Comparison of ENCODE assay signal across 18 cellular contexts in genomic region chr6:157531169-157531985, GRCh38.
A peak's percentile ranks its signal among the peaks of the same experiment; 100 is the strongest.
DNase-seq lines count a peak whose midpoint lies in the region; ATAC-seq and TF ChIP-seq lines count a peak whose summit lies in the region.
"Had no signal": no experiment of that assay in that cellular context is flagged by ENCODE, and none has a peak within 500 bp of the region (broad histone marks: within the 10 kb centered on the region; RNA-seq: fewer than 3 reads in every experiment).

No MANE protein-coding gene starts in this region.

- peak overlapping the region; percentile 20 for H2AK5ac ChIP-seq in neuronal stem cell (ENCODE audit: low read depth, low read length)

- peak overlapping the region; percentile 76 for H2BK120ac ChIP-seq in neuronal stem cell (ENCODE audit: low read depth, low read length)

- H3K9me3 ChIP-seq in Peyer's patch (no peaks in the 10 kb centered on the region), neuronal stem cell (replicated peaks in 1 of 2; ENCODE audit: control insufficient read depth in 2 of 2, insufficient read depth in 1 of 2, low read depth in 1 of 2, low read length in 2 of 2) (no peaks in the 10 kb centered on the region)

- WGBS in neuronal stem cell (ENCODE audit: extremely low coverage in 2 of 2, insufficient read length in 2 of 2, insufficient replicate concordance in 1 of 2), 2 donors, result no CpG with 5 or more reads among the region's 25 CpGs

- peak overlapping the region in 3 of 4 donors; percentile 65 to 92 (median 85) for H3K27ac ChIP-seq in Peyer's patch
- no peak overlapping the region for H3K27ac ChIP-seq in neuronal stem cell (replicated peaks; ENCODE audit: low read length)
- H3K27ac ChIP-seq: cardiac muscle cell had no signal

- no peak overlapping the region for H3K9ac ChIP-seq in neuronal stem cell (ENCODE audit: low read depth, low read length, poor library complexity)

- H3K36me3 ChIP-seq in Peyer's patch, result no peaks in the 10 kb centered on the region
- no peaks in the 10 kb centered on the region for H3K36me3 ChIP-seq in neuronal stem cell (replicated peaks in 1 of 2; ENCODE audit: control insufficient read depth in 2 of 2, insufficient read depth in 2 of 2, low read length in 2 of 2)
- H3K36me3 ChIP-seq: cardiac muscle cell had no signal

- H3K4me3 ChIP-seq in Peyer's patch, result peak overlapping the region in 2 of 4 donors; percentile 8 to 10
- no peak overlapping the region for H3K4me3 ChIP-seq in neuronal stem cell (ENCODE audit: low read length in 2 of 2)
- H3K4me3 ChIP-seq: cardiac muscle cell, skin epidermis had no signal

- TF ChIP-seq CTCF in Peyer's patch (IDR thresholded peaks at IDR 0.05) (no peak), GM20000 (IDR thresholded peaks at IDR 0.05; ENCODE audit: extremely low read depth, missing control alignments) (no peak)

- H2BK15ac ChIP-seq in neuronal stem cell (ENCODE audit: low read length), result peak overlapping the region; percentile 55

- no peak overlapping the region for H2AFZ ChIP-seq in neuronal stem cell (ENCODE audit: low read length)

- H3K79me1 ChIP-seq in neuronal stem cell (ENCODE audit: low read depth, low read length), result no peaks in the 10 kb centered on the region

- peak overlapping the region; percentile 91 for H3K18ac ChIP-seq in neuronal stem cell (ENCODE audit: low read length)

- no peak overlapping the region for H2BK5ac ChIP-seq in neuronal stem cell (ENCODE audit: low read length)

- H2BK12ac ChIP-seq in neuronal stem cell (ENCODE audit: low read length), result peak overlapping the region; percentile 31

- no peak overlapping the region for H3K14ac ChIP-seq in neuronal stem cell (ENCODE audit: low read length)

- peak; percentile 89 for DNase-seq in DMS53 (lab: John Stamatoyannopoulos, UW)
- peak in 2 of 3 donors; percentile 92 to 93 for DNase-seq in Peyer's patch
- DNase-seq in iPS-NIHi11 (ENCODE audit: low spot score), result peak; percentile 62
- DNase-seq in neuronal stem cell (ENCODE audit: low spot score), result no peak
- no peak for DNase-seq in GM20000 (ENCODE audit: low spot score)
- DNase-seq: activated CD4-positive, alpha-beta memory T cell treated with anti-CD3 and anti-CD28 coated beads, Interleukin-2, amount 10 ng/mL, durations not matched to agents 7 days and 5 days; activated naive CD8-positive, alpha-beta T cell treated with anti-CD3 and anti-CD28 coated beads, Interleukin-2, amount 50 U/mL, for 24 hours; activated T-cell treated with anti-CD3 and anti-CD28 coated beads, Interleukin-2, amount 50 U/mL, for 48 hours; foreskin melanocyte; NCI-H2029 treated with DMSO at 0.1 percent for 48 hours; NCI-H774; occipital lobe; stimulated activated naive CD4-positive, alpha-beta T cell had no signal

- no peak overlapping the region for H3K23ac ChIP-seq in neuronal stem cell (ENCODE audit: low read depth, low read length, poor library complexity)

- H4K8ac ChIP-seq in neuronal stem cell (ENCODE audit: low read depth, low read length), result no peak overlapping the region

- no peak overlapping the region for H3K4ac ChIP-seq in neuronal stem cell (ENCODE audit: low read length)

- no peaks in the 10 kb centered on the region for H3K27me3 ChIP-seq in Peyer's patch
- H3K27me3 ChIP-seq in neuronal stem cell (ENCODE audit: control insufficient read depth in 3 of 3, insufficient read depth in 3 of 3, low read depth in 1 of 3, low read length in 3 of 3), result no peaks in the 10 kb centered on the region
- H3K27me3 ChIP-seq: cardiac muscle cell had no signal

- peaks cover 0 to 48% (median 12%) of the 10 kb centered on the region in 4 donors for H3K4me1 ChIP-seq in Peyer's patch
- peaks cover 27 to 31% of the 10 kb centered on the region in 2 donors for H3K4me1 ChIP-seq in neuronal stem cell (ENCODE audit: control insufficient read depth in 2 of 2, insufficient read depth in 1 of 2, low read depth in 1 of 2, low read length in 2 of 2)

- TF ChIP-seq POLR2A in Peyer's patch (IDR thresholded peaks at IDR 0.05), result peak in 1 of 2 donors; percentile 30

- ATAC-seq in GM21786 (IDR thresholded peaks at IDR 0.05; ENCODE audit: unreplicated experiment) (no peak), GM21447 (IDR thresholded peaks at IDR 0.05; ENCODE audit: unreplicated experiment) (no peak), HG02642 (IDR thresholded peaks at IDR 0.05; ENCODE audit: poor library complexity, unreplicated experiment) (no peak)
- ATAC-seq: activated naive CD8-positive, alpha-beta T cell treated with anti-CD3 and anti-CD28 coated beads, Interleukin-2, amount 50 U/mL, for 24 hours had no signal

- no peak overlapping the region for H4K91ac ChIP-seq in neuronal stem cell (ENCODE audit: low read depth, low read length, poor library complexity)

- H3K4me2 ChIP-seq in neuronal stem cell (ENCODE audit: insufficient read depth, low read length, poor library complexity, severe bottlenecking), result no peak overlapping the region

Comparison
In these comparisons a context has a peak if more than half of its experiments do, and no peak if none do; other contexts are left out.
1. DNase-seq: peak in DMS53 (single experiment), Peyer's patch (2 of 3) and iPS-NIHi11 (single experiment); none in neuronal stem cell (single experiment) and GM20000 (single experiment).